Comparison of ENCODE assay signal across 1 cellular context in genomic region chr2:43088148-43089073, GRCh38.
TF ChIP-seq lines count a peak whose summit lies in the region.

No MANE protein-coding gene starts in this region.

TF ChIP-seq in HepG2, 621 proteins besides CTCF, POLR2A, EP300 and RAD21 (continued from another document and continues in another):
- TF ChIP-seq ZNF280B (CRISPR knock-in tag; IDR thresholded peaks at IDR 0.05; ENCODE audit: borderline replicate concordance): no peak
- TF ChIP-seq NFKB2 (CRISPR knock-in tag; IDR thresholded peaks at IDR 0.05; ENCODE audit: borderline replicate concordance): no peak
- no peak for TF ChIP-seq ZNF12 (CRISPR knock-in tag; IDR thresholded peaks at IDR 0.05)
- no peak for TF ChIP-seq ZNF576 (CRISPR knock-in tag; IDR thresholded peaks at IDR 0.05)
- TF ChIP-seq SMAD3 (CRISPR knock-in tag; IDR thresholded peaks at IDR 0.05): no peak
- TF ChIP-seq CBX5 (CRISPR knock-in tag; IDR thresholded peaks at IDR 0.05; ENCODE audit: borderline replicate concordance): no peak
- no peak for TF ChIP-seq ZNF160 (CRISPR knock-in tag; IDR thresholded peaks at IDR 0.05)
- no peak for TF ChIP-seq NFRKB (IDR thresholded peaks at IDR 0.05)
- TF ChIP-seq ZNF652 (CRISPR knock-in tag; IDR thresholded peaks at IDR 0.05; ENCODE audit: borderline replicate concordance, low read depth): peak; percentile 53; the same call in 1 of the 2 replicates
- TF ChIP-seq ZNF557 (CRISPR knock-in tag; IDR thresholded peaks at IDR 0.05): no peak
- no peak for TF ChIP-seq HIC2 (CRISPR knock-in tag; IDR thresholded peaks at IDR 0.05; ENCODE audit: low read depth)
- no peak for TF ChIP-seq POLR2AphosphoS2 (IDR thresholded peaks at IDR 0.05; ENCODE audit: low read depth, low read length)
- TF ChIP-seq SOX13 (IDR thresholded peaks at IDR 0.05): peak; percentile 62; the same call in 1 of the 2 replicates
- TF ChIP-seq SOX13 (CRISPR knock-in tag; conservative IDR thresholded peaks at IDR 0.05 in 1 of 2, IDR thresholded peaks at IDR 0.05 in 1 of 2): peak in 1 of 2 experiments; percentile 98; a peak in 2 of 4 replicates
- peak; percentile 87 for TF ChIP-seq CREM (IDR thresholded peaks at IDR 0.05)
- no peak for TF ChIP-seq CREM (CRISPR knock-in tag; IDR thresholded peaks at IDR 0.05)
- no peak; the same call in 1 of the 2 replicates for TF ChIP-seq SAFB2 (CRISPR knock-in tag; IDR thresholded peaks at IDR 0.05; ENCODE audit: borderline replicate concordance, low read depth)
- TF ChIP-seq MTA1 (CRISPR knock-in tag; IDR thresholded peaks at IDR 0.05; ENCODE audit: borderline replicate concordance): no peak
- TF ChIP-seq HOXD1 (CRISPR knock-in tag; IDR thresholded peaks at IDR 0.05): 0 out of 2 replicates have a peak, but pooled peaks have one; percentile 34
- no peak for TF ChIP-seq SNAPC2 (CRISPR knock-in tag; IDR thresholded peaks at IDR 0.05)
- TF ChIP-seq MAFF (IDR thresholded peaks at IDR 0.05; ENCODE audit: low read depth, low read length): no peak
- TF ChIP-seq NR2C2 (CRISPR knock-in tag; IDR thresholded peaks at IDR 0.05; ENCODE audit: borderline replicate concordance): no peak
- TF ChIP-seq ZNF7 (CRISPR knock-in tag; IDR thresholded peaks at IDR 0.05): no peak
- TF ChIP-seq AHR (CRISPR knock-in tag; IDR thresholded peaks at IDR 0.05): no peak
- TF ChIP-seq ZMYM2 (CRISPR knock-in tag; IDR thresholded peaks at IDR 0.05): no peak
- no peak for TF ChIP-seq SNAI1 (CRISPR knock-in tag; IDR thresholded peaks at IDR 0.05; ENCODE audit: borderline replicate concordance)
- no peak for TF ChIP-seq ZNF737 (CRISPR knock-in tag; IDR thresholded peaks at IDR 0.05; ENCODE audit: borderline replicate concordance)
- no peak for TF ChIP-seq RBM22 (optimal IDR thresholded peaks at IDR 0.05; ENCODE audit: low read length)
- TF ChIP-seq SAP130 (CRISPR knock-in tag; IDR thresholded peaks at IDR 0.05; ENCODE audit: low read depth): peak; percentile 71
- TF ChIP-seq RARG (CRISPR knock-in tag; IDR thresholded peaks at IDR 0.05; ENCODE audit: low read depth): no peak
- TF ChIP-seq WIZ (CRISPR knock-in tag; IDR thresholded peaks at IDR 0.05): no peak
- TF ChIP-seq KDM2A (CRISPR knock-in tag; IDR thresholded peaks at IDR 0.05; ENCODE audit: borderline replicate concordance, low read depth): no peak
- no peak for TF ChIP-seq ZNF441 (CRISPR knock-in tag; IDR thresholded peaks at IDR 0.05; ENCODE audit: borderline replicate concordance)
- TF ChIP-seq KIAA2018 (CRISPR knock-in tag; IDR thresholded peaks at IDR 0.05; ENCODE audit: borderline replicate concordance): no peak
- no peak for TF ChIP-seq ZNF367 (CRISPR knock-in tag; IDR thresholded peaks at IDR 0.05; ENCODE audit: borderline replicate concordance)
- TF ChIP-seq ZNF256 (CRISPR knock-in tag; conservative IDR thresholded peaks at IDR 0.05): no peak; the same call in 1 of the 2 replicates
- TF ChIP-seq ARNTL (CRISPR knock-in tag; IDR thresholded peaks at IDR 0.05): no peak
- peak; percentile 63; the same call in 1 of the 2 replicates for TF ChIP-seq HNF4G (IDR thresholded peaks at IDR 0.05; ENCODE audit: borderline replicate concordance, low read depth, low read length)
- TF ChIP-seq HNF4G (CRISPR knock-in tag; IDR thresholded peaks at IDR 0.05; ENCODE audit: borderline replicate concordance, low read depth): no peak
- TF ChIP-seq ZNF331 (CRISPR knock-in tag; IDR thresholded peaks at IDR 0.05): peak; percentile 34; the same call in 1 of the 2 replicates
- TF ChIP-seq PAF1 (CRISPR knock-in tag; IDR thresholded peaks at IDR 0.05): no peak
- no peak for TF ChIP-seq SUZ12 (IDR thresholded peaks at IDR 0.05; ENCODE audit: low read depth, low read length)
- no peak for TF ChIP-seq ZNF768 (CRISPR knock-in tag; IDR thresholded peaks at IDR 0.05)
- no peak for TF ChIP-seq ZNF383 (CRISPR knock-in tag; IDR thresholded peaks at IDR 0.05; ENCODE audit: borderline replicate concordance)
- no peak for TF ChIP-seq HNRNPUL1 (IDR thresholded peaks at IDR 0.05; ENCODE audit: low read depth, low read length)
- TF ChIP-seq ZNF282 (IDR thresholded peaks at IDR 0.05; ENCODE audit: partially characterized antibody): no peak
- no peak for TF ChIP-seq PHF8 (CRISPR knock-in tag; IDR thresholded peaks at IDR 0.05)
- TF ChIP-seq ZNF558 (CRISPR knock-in tag; IDR thresholded peaks at IDR 0.05; ENCODE audit: borderline replicate concordance): no peak
- no peak for TF ChIP-seq ESRRA (CRISPR knock-in tag; IDR thresholded peaks at IDR 0.05; ENCODE audit: low read depth)
- TF ChIP-seq ZNF549 (CRISPR knock-in tag; IDR thresholded peaks at IDR 0.05): no peak
- no peak for TF ChIP-seq PCBP1 (IDR thresholded peaks at IDR 0.05; ENCODE audit: borderline replicate concordance, low read depth, low read length)
- no peak for TF ChIP-seq EZH2 (conservative IDR thresholded peaks at IDR 0.05; ENCODE audit: low read depth, low read length)
- no peak for TF ChIP-seq ZNF883 (CRISPR knock-in tag; IDR thresholded peaks at IDR 0.05; ENCODE audit: not compliant biosample characterization)
- no peak; the same call in 1 of the 2 replicates for TF ChIP-seq ZFP1 (CRISPR knock-in tag; IDR thresholded peaks at IDR 0.05)
- no peak for TF ChIP-seq ZNF430 (CRISPR knock-in tag; IDR thresholded peaks at IDR 0.05)
- no peak for TF ChIP-seq TOPORS (CRISPR knock-in tag; IDR thresholded peaks at IDR 0.05)
- TF ChIP-seq TFE3 (CRISPR knock-in tag; IDR thresholded peaks at IDR 0.05): no peak; the same call in 1 of the 2 replicates
- TF ChIP-seq SKIL (CRISPR knock-in tag; IDR thresholded peaks at IDR 0.05; ENCODE audit: borderline replicate concordance): no peak
- TF ChIP-seq KDM3A (CRISPR knock-in tag; IDR thresholded peaks at IDR 0.05; ENCODE audit: low read depth): no peak
- no peak for TF ChIP-seq ZNF766 (CRISPR knock-in tag; IDR thresholded peaks at IDR 0.05; ENCODE audit: borderline replicate concordance)
- no peak for TF ChIP-seq CENPBD1 (CRISPR knock-in tag; IDR thresholded peaks at IDR 0.05; ENCODE audit: borderline replicate concordance, low read depth)
- TF ChIP-seq BRCA1 (CRISPR knock-in tag; IDR thresholded peaks at IDR 0.05): 0 out of 2 replicates have a peak, but pooled peaks have one; percentile 58
- no peak for TF ChIP-seq MAFK (conservative IDR thresholded peaks at IDR 0.05 in 1 of 2, IDR thresholded peaks at IDR 0.05 in 1 of 2; ENCODE audit: low read length in 2 of 2)
- peak; percentile 88 for TF ChIP-seq GATAD2A (CRISPR knock-in tag; IDR thresholded peaks at IDR 0.05)
